11 cellular contexts compared by ENCODE assay signal in the genomic region with DNA sequence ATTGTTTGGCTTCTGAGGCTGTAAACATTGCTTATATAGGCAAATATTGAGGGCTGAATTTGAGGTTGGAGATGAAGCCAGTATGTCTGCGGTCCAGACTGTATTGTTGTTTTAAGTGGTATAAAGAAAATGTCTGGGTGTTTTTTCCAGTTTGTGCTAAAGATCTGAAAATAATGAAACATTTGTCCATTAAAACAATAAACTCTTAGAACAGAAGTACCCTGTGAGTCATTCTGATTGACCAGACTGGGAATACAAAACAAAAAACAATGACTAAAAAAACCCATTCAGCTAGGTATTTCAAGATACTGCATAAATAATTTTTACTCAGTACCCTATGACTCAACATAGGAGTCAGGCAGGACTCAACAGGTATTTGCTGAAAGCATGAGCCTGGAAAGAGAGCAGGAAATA. TPM values are rescaled to one million over a fixed set of nuclear protein-coding genes. Genes with fewer than 3 reads are reported as not detected.
A peak's percentile ranks its signal among the peaks of the same experiment; 100 is the strongest.
DNase-seq lines count a peak whose midpoint lies in the region; ATAC-seq, FAIRE-seq and TF ChIP-seq lines count a peak whose summit lies in the region.
"Had no signal": no experiment of that assay in that cellular context is flagged by ENCODE, and none has a peak within 500 bp of the region (broad histone marks: within the 10 kb centered on the region; RNA-seq: fewer than 3 reads in every experiment).

No MANE protein-coding gene starts in this region.

- FAIRE-seq in HTR-8/SVneo (lab: Jason Lieb, UNC): no peak

- H3K4me1 ChIP-seq in colonic mucosa (no peaks in the 10 kb centered on the region), heart right ventricle (no peaks in the 10 kb centered on the region), endodermal cell (ENCODE audit: control insufficient read depth, insufficient read depth, low read length) (no peaks in the 10 kb centered on the region)

- H3K9me3 Mint-ChIP-seq in chondrocyte (ENCODE audit: low read depth) (no peaks in the 10 kb centered on the region), endodermal cell (no peaks in the 10 kb centered on the region)
- H3K9me3 Mint-ChIP-seq: CD8-positive, alpha-beta memory T cell had no signal

- no peaks in the 10 kb centered on the region for H3K36me3 ChIP-seq in colonic mucosa
- peaks cover 0 to 54% (median 0%) of the 10 kb centered on the region in 9 donors for H3K36me3 ChIP-seq in heart right ventricle
- peaks cover 9% of the 10 kb centered on the region for H3K36me3 ChIP-seq in endodermal cell (ENCODE audit: control insufficient read depth, insufficient read depth, low read length)

- no peak overlapping the region for H3K4me3 ChIP-seq in colonic mucosa
- no peak overlapping the region for H3K4me3 ChIP-seq in heart right ventricle
- no peak overlapping the region for H3K4me3 ChIP-seq in endodermal cell (ENCODE audit: low read length)

- H3K4me1 Mint-ChIP-seq in chondrocyte (ENCODE audit: low read depth): peaks cover 19% of the 10 kb centered on the region
- H3K4me1 Mint-ChIP-seq in endodermal cell: no peaks in the 10 kb centered on the region

- H3K27me3 Mint-ChIP-seq in chondrocyte (ENCODE audit: low read depth) (no peaks in the 10 kb centered on the region), endodermal cell (ENCODE audit: insufficient read depth) (no peaks in the 10 kb centered on the region)
- H3K27me3 Mint-ChIP-seq: CD8-positive, alpha-beta memory T cell had no signal

- intact Hi-C loops in colonic mucosa (cut with DNase I): no loop called here
- intact Hi-C loops in heart right ventricle (cut with DNase I): loop anchor here in 1 of 10 donors (5.0 kb wide), 1 partner anchor 33 kb away; no protein-coding TSS in a partner anchor

- no peak for TF ChIP-seq CTCF in chondrocyte (IDR thresholded peaks at IDR 0.05)
- no peak for TF ChIP-seq CTCF in colonic mucosa (IDR thresholded peaks at IDR 0.05)
- TF ChIP-seq CTCF in heart right ventricle (IDR thresholded peaks at IDR 0.05): no peak
- TF ChIP-seq CTCF in endodermal cell (conservative IDR thresholded peaks at IDR 0.05): no peak

- H3K27me3 ChIP-seq in colonic mucosa: no peaks in the 10 kb centered on the region
- no peaks in the 10 kb centered on the region for H3K27me3 ChIP-seq in heart right ventricle
- no peaks in the 10 kb centered on the region for H3K27me3 ChIP-seq in endodermal cell (ENCODE audit: control insufficient read depth, insufficient read depth, low read length, poor library complexity, severe bottlenecking)

- H3K27ac Mint-ChIP-seq in chondrocyte (ENCODE audit: unreplicated experiment) (peak overlapping the region; percentile 85), endodermal cell (no peak overlapping the region)

- DNase-seq in GM03348 (ENCODE audit: low spot score) (peak; percentile 21), HTR-8/SVneo (ENCODE audit: insufficient read length, low spot score) (peak; percentile 17), chondrocyte (ENCODE audit: low spot score) (no peak), midbrain (lab: John Stamatoyannopoulos, UW) (peak; percentile 10), colonic mucosa (no peak), heart right ventricle (no peak), endodermal cell (no peak)
- DNase-seq: activated CD4-positive, alpha-beta T cell treated with anti-CD3 and anti-CD28 coated beads, Interleukin-2, amount 50 U/mL, for 48 hours; CD8-positive, alpha-beta memory T cell had no signal

- no peak overlapping the region for H3K4me3 Mint-ChIP-seq in chondrocyte (ENCODE audit: unreplicated experiment)
- H3K4me3 Mint-ChIP-seq in endodermal cell: no peak overlapping the region
- H3K4me3 Mint-ChIP-seq: CD8-positive, alpha-beta memory T cell had no signal

- H3K9ac ChIP-seq in colonic mucosa (ENCODE audit: low read depth in 2 of 2, low read length in 2 of 2): no peak overlapping the region
- no peak overlapping the region for H3K9ac ChIP-seq in endodermal cell (ENCODE audit: extremely low read depth, low read length, poor library complexity, severe bottlenecking)

- H3K36me3 Mint-ChIP-seq in chondrocyte (ENCODE audit: low read depth): no peaks in the 10 kb centered on the region
- peaks cover 4% of the 10 kb centered on the region for H3K36me3 Mint-ChIP-seq in endodermal cell (ENCODE audit: low read depth)

- no peak for ATAC-seq in GM18502 (IDR thresholded peaks at IDR 0.05; ENCODE audit: poor library complexity, unreplicated experiment)
- ATAC-seq in heart right ventricle: no peak

- 82% methylated on average over 1 of the region's 1 CpG for WGBS in heart right ventricle, 2 donors
- WGBS in endodermal cell (ENCODE audit: insufficient coverage in 1 of 2, insufficient read length in 1 of 2), 2 experiments: 100% methylated on average over 1 of the region's 1 CpG; no CpG with 5 or more reads in 1 of the 2 experiments

- no peak overlapping the region for H3K27ac ChIP-seq in colonic mucosa
- no peak overlapping the region for H3K27ac ChIP-seq in heart right ventricle
- no peak overlapping the region for H3K27ac ChIP-seq in endodermal cell (ENCODE audit: low read depth, low read length)

- H3K9me3 ChIP-seq in colonic mucosa (no peaks in the 10 kb centered on the region), heart right ventricle (no peaks in the 10 kb centered on the region), endodermal cell (ENCODE audit: control insufficient read depth, low read length) (no peaks in the 10 kb centered on the region)

RNA-seq across cellular contexts. Expression of a gene that starts 20.4 kb away (rescaled TPM):
- 5.8 to 9.2 TPM (median 6.2 TPM) in 3 replicates for total RNA-seq in chondrocyte
- total RNA-seq in colonic mucosa: 1 to 10 TPM; 3.7 to 5.0 TPM
- 1 to 10 TPM; 5.4 to 7.8 (median 6.8) TPM for total RNA-seq in heart right ventricle
- polyA plus RNA-seq in heart right ventricle: 1 to 10 TPM; 2.2 to 4.5 TPM
- total RNA-seq in endodermal cell: 1 to 10 TPM; 7.6 to 9.3 TPM
- 4.9 TPM for polyA plus RNA-seq in endodermal cell (2013, experiment 1 of 2)
- 5.8 TPM for polyA plus RNA-seq in endodermal cell (2013, experiment 2 of 2)

RNA-seq across cellular contexts. Expression of a gene that starts 45.8 kb away (rescaled TPM):
- total RNA-seq in chondrocyte: 0.15 TPM in 1 of 3 replicates, not detected in the others
- total RNA-seq in colonic mucosa: under 1 TPM in 1 of 2 donors, not detected in 1; 0.11 TPM
- 1 to 10 TPM in 1 of 10 donors, under 1 TPM in 8, not detected in 1; 0.18 to 1.0 (median 0.39) TPM for total RNA-seq in heart right ventricle
- under 1 TPM; 0.10 to 0.29 TPM for polyA plus RNA-seq in heart right ventricle
- under 1 TPM; 0.46 to 0.60 TPM for total RNA-seq in endodermal cell
- 0.75 TPM for polyA plus RNA-seq in endodermal cell (2013, experiment 1 of 2)
- polyA plus RNA-seq in endodermal cell (2013, experiment 2 of 2): 0.37 TPM
- total RNA-seq: CD8-positive, alpha-beta memory T cell; liver had no signal
- polyA plus RNA-seq: CD8-positive, alpha-beta memory T cell had no signal

Comparison
In these comparisons a context has a peak if more than half of its experiments do, and no peak if none do; other contexts are left out.
1. DNase-seq: peak in GM03348 (single experiment), HTR-8/SVneo (single experiment) and midbrain (single experiment); none in chondrocyte (single experiment), colonic mucosa (single experiment), heart right ventricle (0 of 2) and endodermal cell (single experiment).